24 cellular contexts compared by ENCODE assay signal in genomic region chr19:48338253-48338755, GRCh38. TPM values are rescaled to one million over a fixed set of nuclear protein-coding genes. Genes with fewer than 3 reads are reported as not detected.
DNase-seq lines count a peak whose midpoint lies in the region; ATAC-seq and TF ChIP-seq lines count a peak whose summit lies in the region.
"Had no signal": no experiment of that assay in that cellular context is flagged by ENCODE, and none has a peak within 500 bp of the region (broad histone marks: within the 10 kb centered on the region; RNA-seq: fewer than 3 reads in every experiment).

No MANE protein-coding gene starts in this region.

- H4K20me1 ChIP-seq in H9 (ENCODE audit: control insufficient read depth, insufficient read depth, insufficient read length) (no peaks in the 10 kb centered on the region), Karpas-422 (ENCODE audit: insufficient read depth, low read depth, low read length) (no peaks in the 10 kb centered on the region)

- H3K27ac ChIP-seq in H9 (ENCODE audit: insufficient read length, low read depth, low read length), result no peak overlapping the region
- no peak overlapping the region for H3K27ac ChIP-seq in Karpas-422 (ENCODE audit: low read length)
- H3K27ac ChIP-seq: GM23248 had no signal

- no peaks in the 10 kb centered on the region for H3K4me1 ChIP-seq in H9 (ENCODE audit: insufficient read depth, low read length)
- no peaks in the 10 kb centered on the region for H3K4me1 ChIP-seq in iPS-15b (ENCODE audit: control insufficient read depth, insufficient read depth, low read length)
- H3K4me1 ChIP-seq in Karpas-422 (ENCODE audit: low read length), result peaks cover 13% of the 10 kb centered on the region

- H3K79me2 ChIP-seq in H9 (ENCODE audit: insufficient read depth, low read length) (no peaks in the 10 kb centered on the region), Karpas-422 (ENCODE audit: low read length) (0 out of 2 replicates have a peak, but pooled peaks cover 3% of the 10 kb centered on the region)

- H3K4me3 ChIP-seq in H7 (ENCODE audit: insufficient read depth, low read depth, low read length) (no peak overlapping the region), iPS-15b (ENCODE audit: low read depth, low read length) (no peak overlapping the region), Karpas-422 (ENCODE audit: low read length) (no peak overlapping the region)
- H3K4me3 ChIP-seq: GM12878, GM23248 had no signal

- H3K36me3 Mint-ChIP-seq in H9 (ENCODE audit: insufficient read depth in 1 of 3, low read depth in 3 of 3) (no peaks in the 10 kb centered on the region; a peak in 1 of 7 replicates), T-helper 17 cell (ENCODE audit: low read depth) (peaks cover under 1% of the 10 kb centered on the region)

- H3K23me2 ChIP-seq in H9 (ENCODE audit: insufficient read length, low read depth, low read length, poor library complexity, severe bottlenecking), result peaks cover 1% of the 10 kb centered on the region

- H2BK20ac ChIP-seq in H9 (ENCODE audit: low read depth, low read length, poor library complexity, severe bottlenecking), result no peak overlapping the region

- no peak overlapping the region for H3K23ac ChIP-seq in H9 (ENCODE audit: insufficient read length, low read depth, low read length)

- H3K36me3 ChIP-seq in H7 (replicated peaks; ENCODE audit: control insufficient read depth, insufficient read depth, low read length), result no peaks in the 10 kb centered on the region
- no peaks in the 10 kb centered on the region for H3K36me3 ChIP-seq in iPS-15b (ENCODE audit: control insufficient read depth, insufficient read depth, low read length)
- H3K36me3 ChIP-seq in Karpas-422 (ENCODE audit: insufficient read depth, low read length), result no peaks in the 10 kb centered on the region
- H3K36me3 ChIP-seq: BE2C had no signal

- no peak overlapping the region for H2BK120ac ChIP-seq in H9 (ENCODE audit: low read depth, low read length, poor library complexity, severe bottlenecking)

- no peaks in the 10 kb centered on the region for H3K9me3 Mint-ChIP-seq in H9
- H3K9me3 Mint-ChIP-seq: CD4-positive, CD25-positive, alpha-beta regulatory T cell; CD8-positive, alpha-beta memory T cell; IgD-negative memory B cell had no signal

- peaks cover 6 to 19% of the 10 kb centered on the region in 2 experiments for H3K4me1 Mint-ChIP-seq in H9
- peaks cover 16% of the 10 kb centered on the region for H3K4me1 Mint-ChIP-seq in T-helper 17 cell

- no peak overlapping the region for H3K14ac ChIP-seq in H9 (ENCODE audit: insufficient read depth, low read length)

- no peak overlapping the region for H3K4ac ChIP-seq in H9 (ENCODE audit: low read depth, low read length)

- no peak overlapping the region for H3K18ac ChIP-seq in H9 (ENCODE audit: insufficient read length, low read depth, low read length)

- H3K9ac ChIP-seq in H9 (ENCODE audit: extremely low read depth, insufficient read length, low read length) (no peak overlapping the region), iPS-15b (ENCODE audit: low read depth, low read length) (peak overlapping the region; percentile 12), Karpas-422 (ENCODE audit: low read length) (no peak overlapping the region)
- H3K9ac ChIP-seq: GM23248 had no signal

- H3K4me3 Mint-ChIP-seq in H9 (no peak overlapping the region), T-helper 17 cell (no peak overlapping the region)
- H3K4me3 Mint-ChIP-seq: CD8-positive, alpha-beta memory T cell; IgD-negative memory B cell had no signal

- no peak overlapping the region for H4K5ac ChIP-seq in H9 (ENCODE audit: insufficient read length, low read depth, low read length)

- no peak overlapping the region for H4K8ac ChIP-seq in H9 (replicated peaks; ENCODE audit: insufficient read length, low read depth, low read length)

- no peak overlapping the region for H2BK5ac ChIP-seq in H9 (ENCODE audit: insufficient read length, low read length)

- no peaks in the 10 kb centered on the region for H3K9me2 ChIP-seq in Karpas-422 (replicated peaks; ENCODE audit: insufficient read depth, low read length)

- H3K27ac Mint-ChIP-seq in H9, result peak overlapping the region in 2 of 3 experiments; percentile 35 to 95; a peak in 2 of 7 replicates
- peak overlapping the region; percentile 21 for H3K27ac Mint-ChIP-seq in T-helper 17 cell
- H3K27ac Mint-ChIP-seq: IgD-negative memory B cell had no signal

- H3K4me2 ChIP-seq in H9 (ENCODE audit: insufficient read depth, insufficient read length, low read length) (no peak overlapping the region), Karpas-422 (ENCODE audit: low read depth, low read length, poor library complexity, severe bottlenecking) (no peak overlapping the region)

- ATAC-seq in T-helper 17 cell (no peak), GM18867 (IDR thresholded peaks at IDR 0.05; ENCODE audit: unreplicated experiment) (no peak)
- ATAC-seq: GM12878, HCT116, HepG2 had no signal

- no peak overlapping the region for H3T11ph ChIP-seq in H9 (ENCODE audit: low read length)

- H2AFZ ChIP-seq in H9 (ENCODE audit: low read length) (no peak overlapping the region), Karpas-422 (ENCODE audit: low read length) (no peak overlapping the region)
- H2AFZ ChIP-seq: GM23248 had no signal

- no peak overlapping the region for H4K91ac ChIP-seq in H9 (ENCODE audit: insufficient read length, low read depth, low read length)

- no CpG with 5 or more reads among the region's 14 CpGs for WGBS in H9 (ENCODE audit: extremely low coverage, insufficient read length, low lambda C conversion rate)

- no peak overlapping the region for H2BK12ac ChIP-seq in H9 (ENCODE audit: insufficient read length, low read depth, low read length)

- H3K27me3 Mint-ChIP-seq in H9 (ENCODE audit: low read depth) (peaks cover 6% of the 10 kb centered on the region), T-helper 17 cell (no peaks in the 10 kb centered on the region)
- H3K27me3 Mint-ChIP-seq: CD4-positive, CD25-positive, alpha-beta regulatory T cell; CD8-positive, alpha-beta memory T cell; IgD-negative memory B cell had no signal

- no peak overlapping the region for H2BK15ac ChIP-seq in H9 (ENCODE audit: low read depth, low read length)

- H3K56ac ChIP-seq in H9 (ENCODE audit: insufficient read length, low read depth, low read length), result no peak overlapping the region

- H3K79me1 ChIP-seq in H9 (ENCODE audit: insufficient read depth, low read depth, low read length, poor library complexity, severe bottlenecking), result no peaks in the 10 kb centered on the region

- TF ChIP-seq CTCF in H9 (conservative IDR thresholded peaks at IDR 0.05), result no peak

- H3K9me3 ChIP-seq in H9 (ENCODE audit: control insufficient read depth, low read depth, low read length), result no peaks in the 10 kb centered on the region
- no peaks in the 10 kb centered on the region for H3K9me3 ChIP-seq in T-helper 17 cell (ENCODE audit: control insufficient read depth, low read length, poor library complexity, severe bottlenecking)
- no peaks in the 10 kb centered on the region for H3K9me3 ChIP-seq in iPS-15b (ENCODE audit: control insufficient read depth, insufficient read depth, low read length)
- H3K9me3 ChIP-seq in Karpas-422 (ENCODE audit: low read length), result no peaks in the 10 kb centered on the region
- H3K9me3 ChIP-seq: BE2C had no signal

- peak; percentile 44 for DNase-seq in H7
- no peak for DNase-seq in H9
- no peak for DNase-seq in T-helper 17 cell
- DNase-seq in Karpas-422, result no peak
- no peak for DNase-seq in NCI-H128 (lab: John Stamatoyannopoulos, UW; ENCODE audit: unreplicated experiment)
- DNase-seq: ACHN; BE2C; C1 segment of cervical spinal cord; CD4-positive, CD25-positive, alpha-beta regulatory T cell; CD8-positive, alpha-beta memory T cell; COR-L47; DMS 273 treated with DMSO at 0.1 percent for 48 hours; DMS53; DND-41; EL; GM23248 had no signal

- no peak overlapping the region for H2AK5ac ChIP-seq in H9 (ENCODE audit: insufficient read length, low read length)

- no peaks in the 10 kb centered on the region for H3K27me3 ChIP-seq in H7 (ENCODE audit: control insufficient read depth, insufficient read depth, low read length)
- H3K27me3 ChIP-seq in H9 (ENCODE audit: insufficient read depth, low read length), result no peaks in the 10 kb centered on the region
- H3K27me3 ChIP-seq in iPS-15b (ENCODE audit: control insufficient read depth, insufficient read depth, low read length), result no peaks in the 10 kb centered on the region
- no peaks in the 10 kb centered on the region for H3K27me3 ChIP-seq in Karpas-422 (ENCODE audit: low read length)
- H3K27me3 ChIP-seq: BE2C had no signal

RNA-seq across cellular contexts. Expression of gene EMP3, which starts 13.0 kb away (rescaled TPM):
- 29.9 and 57.5 TPM in 2 replicates for total RNA-seq in H7 (2014; rRNA removed; shearing (Covaris generic))
- total RNA-seq in H9 (2021), result 9.6 and 13.2 TPM in 2 replicates
- total RNA-seq in T-helper 17 cell, result 100 to 1,000 TPM; 286 to 374 TPM
- total RNA-seq in Karpas-422 (2014; rRNA removed; shearing (Covaris generic); ENCODE audit: low replicate concordance), result 64.7 and 77.3 TPM in 2 replicates

RNA-seq across cellular contexts. Expression of gene TMEM143, which starts 25.4 kb away (rescaled TPM):
- total RNA-seq in H7 (2014; rRNA removed; shearing (Covaris generic)), result 11.5 and 17.4 TPM in 2 replicates
- total RNA-seq in H9 (2021) (15.2 and 16.0 TPM in 2 replicates), T-helper 17 cell (1 to 10 TPM; 7.9 to 8.8 TPM)
- 7.8 and 10.4 TPM in 2 replicates for total RNA-seq in Karpas-422 (2014; rRNA removed; shearing (Covaris generic); ENCODE audit: low replicate concordance)

RNA-seq across cellular contexts. Expression of gene SYNGR4, which starts 25.9 kb away (rescaled TPM):
- not detected in 2 replicates for total RNA-seq in H7 (2014; rRNA removed; shearing (Covaris generic))
- total RNA-seq in H9 (2021) (0.31 TPM in 1 of 2 replicates, not detected in the other), T-helper 17 cell (not detected)
- not detected in 2 replicates for total RNA-seq in Karpas-422 (2014; rRNA removed; shearing (Covaris generic); ENCODE audit: low replicate concordance)
- total RNA-seq: CD4-positive, CD25-positive, alpha-beta regulatory T cell; CD8-positive, alpha-beta memory T cell; G401; GM23248; HepG2 had no signal

RNA-seq across cellular contexts. Expression of gene KDELR1, which starts 53.0 kb away (rescaled TPM):
- 110 and 111 TPM in 2 replicates for total RNA-seq in H7 (2014; rRNA removed; shearing (Covaris generic))
- total RNA-seq in H9 (2021), result 195 and 198 TPM in 2 replicates
- total RNA-seq in T-helper 17 cell, result 10 to 100 TPM; 34.0 to 41.3 TPM
- total RNA-seq in Karpas-422 (2014; rRNA removed; shearing (Covaris generic); ENCODE audit: low replicate concordance), result 39.5 and 53.7 TPM in 2 replicates

RNA-seq across cellular contexts. Expression of gene GRIN2D, which starts 55.2 kb away (rescaled TPM):
- 4.4 and 4.8 TPM in 2 replicates for total RNA-seq in H7 (2014; rRNA removed; shearing (Covaris generic))
- 5.9 and 6.2 TPM in 2 replicates for total RNA-seq in H9 (2021)
- under 1 TPM; 0.08 to 0.17 TPM for total RNA-seq in T-helper 17 cell
- not detected in 2 replicates for total RNA-seq in Karpas-422 (2014; rRNA removed; shearing (Covaris generic); ENCODE audit: low replicate concordance)
- total RNA-seq: CD4-positive, CD25-positive, alpha-beta regulatory T cell; H4 had no signal
